In genomic region chr15:69777356-69777755, GRCh38 we compare ENCODE assay signal across 20 cellular contexts.
DNase-seq lines count a peak whose midpoint lies in the region; ATAC-seq and TF ChIP-seq lines count a peak whose summit lies in the region.
"Had no signal": no experiment of that assay in that cellular context is flagged by ENCODE, and none has a peak within 500 bp of the region (broad histone marks: within the 10 kb centered on the region; RNA-seq: fewer than 3 reads in every experiment).

No MANE protein-coding gene starts in this region.

- H3K36me3 ChIP-seq in HEK293 (ENCODE audit: control insufficient read depth in 2 of 2, insufficient read depth in 1 of 2, low read length in 2 of 2) = no peaks in the 10 kb centered on the region
- H3K36me3 ChIP-seq: BE2C, BLaER1 had no signal

- no peaks in the 10 kb centered on the region for H3K27me3 Mint-ChIP-seq in activated naive CD4-positive, alpha-beta T cell treated with anti-CD3 and anti-CD28 coated beads, Interleukin-2, amount 50 U/mL, for 24 hours
- H3K27me3 Mint-ChIP-seq: CD4-positive, alpha-beta memory T cell had no signal

- H3K27ac ChIP-seq in HEK293 (ENCODE audit: extremely low read depth, low read depth, low read length) = no peak overlapping the region
- H3K27ac ChIP-seq: BLaER1 had no signal

- H3K9me3 ChIP-seq in HEK293 (ENCODE audit: control insufficient read depth, insufficient read depth, low read depth, low read length) = no peaks in the 10 kb centered on the region; the same call in 1 of the 2 replicates
- H3K9me3 ChIP-seq: BLaER1 had no signal

- H3K4me1 Mint-ChIP-seq in activated naive CD4-positive, alpha-beta T cell treated with anti-CD3 and anti-CD28 coated beads, Interleukin-2, amount 50 U/mL, for 24 hours = peaks cover 14% of the 10 kb centered on the region

- no peak overlapping the region for H3K4me3 Mint-ChIP-seq in activated naive CD4-positive, alpha-beta T cell treated with anti-CD3 and anti-CD28 coated beads, Interleukin-2, amount 50 U/mL, for 24 hours
- H3K4me3 Mint-ChIP-seq: CD14-positive monocyte; CD4-positive, alpha-beta memory T cell; CD4-positive, CD25-positive, alpha-beta regulatory T cell; CD8-positive, alpha-beta memory T cell had no signal

- peak overlapping the region; percentile 18 for H3K27ac Mint-ChIP-seq in activated naive CD4-positive, alpha-beta T cell treated with anti-CD3 and anti-CD28 coated beads, Interleukin-2, amount 50 U/mL, for 24 hours
- H3K27ac Mint-ChIP-seq: CD14-positive monocyte; CD4-positive, alpha-beta memory T cell; CD4-positive, CD25-positive, alpha-beta regulatory T cell; CD8-positive, alpha-beta memory T cell had no signal

- POLR2A ChIA-PET in HEK293 (lab: Yijun Ruan, JAX) = no interaction called here

- no peaks in the 10 kb centered on the region for H3K9me3 Mint-ChIP-seq in activated naive CD4-positive, alpha-beta T cell treated with anti-CD3 and anti-CD28 coated beads, Interleukin-2, amount 50 U/mL, for 24 hours

- no peaks in the 10 kb centered on the region for H3K4me1 ChIP-seq in HEK293 (ENCODE audit: control insufficient read depth, insufficient read depth, low read length)
- H3K4me1 ChIP-seq: BE2C had no signal

- no peak for DNase-seq in activated naive CD4-positive, alpha-beta T cell treated with Interleukin-2 at 50 U/mL for 16 hours
- DNase-seq in hippocampal formation (lab: John Stamatoyannopoulos, UW) = no peak
- DNase-seq: 8988T; ACHN; BE2C; C1 segment of cervical spinal cord; CD4-positive, alpha-beta memory T cell; CD4-positive, CD25-positive, alpha-beta regulatory T cell; CD8-positive, alpha-beta memory T cell; COR-L47; DMS 273 treated with DMSO at 0.1 percent for 48 hours; DMS153; DMS53; DMS79 treated with DMSO at 0.1 percent for 48 hours; GF-D8 had no signal

- H3K4me3 ChIP-seq in HEK293 (ENCODE audit: low read depth, low read length) = no peak overlapping the region
- H3K4me3 ChIP-seq: BLaER1 had no signal

- no peaks in the 10 kb centered on the region for H3K36me3 Mint-ChIP-seq in activated naive CD4-positive, alpha-beta T cell treated with anti-CD3 and anti-CD28 coated beads, Interleukin-2, amount 50 U/mL, for 24 hours
- H3K36me3 Mint-ChIP-seq: CD14-positive monocyte; CD4-positive, alpha-beta memory T cell; CD4-positive, CD25-positive, alpha-beta regulatory T cell; CD8-positive, alpha-beta memory T cell had no signal

- TF ChIP-seq CTCF in HEK293 (tag by site-specific recombination; IDR thresholded peaks at IDR 0.05) = no peak

- CTCF ChIA-PET in HEK293 (lab: Yijun Ruan, JAX) = no interaction called here

- no peak for ATAC-seq in GM18858 (IDR thresholded peaks at IDR 0.05; ENCODE audit: unreplicated experiment)

TF ChIP-seq in HEK293, 187 proteins besides CTCF, POLR2A, EP300 and RAD21:
- TF ChIP-seq KLF7 (tag by site-specific recombination; IDR thresholded peaks at IDR 0.05; ENCODE audit: borderline replicate concordance) (no peak), ZNF223 (tag by site-specific recombination; IDR thresholded peaks at IDR 0.05) (no peak), SETDB1 (IDR thresholded peaks at IDR 0.05; ENCODE audit: insufficient read length, low read length) (peak; percentile 44), ZNF558 (tag by site-specific recombination; IDR thresholded peaks at IDR 0.05) (peak; percentile 96)
